Comparison of ENCODE assay signal across 8 cellular contexts in genomic region chr1:15850450-15851079, GRCh38. TPM values are rescaled to one million over a fixed set of nuclear protein-coding genes. Genes with fewer than 3 reads are reported as not detected.
A peak's percentile ranks its signal among the peaks of the same experiment; 100 is the strongest.
DNase-seq lines count a peak whose midpoint lies in the region; ATAC-seq and TF ChIP-seq lines count a peak whose summit lies in the region.

No MANE protein-coding gene starts in this region.

- H3K4me1 ChIP-seq in left ventricle myocardium inferior (peaks cover 83% of the 10 kb centered on the region), mesenchymal stem cell (ENCODE audit: control insufficient read depth, insufficient read depth, low read depth, low read length) (peaks cover 5% of the 10 kb centered on the region), uterus (peaks cover 9 to 11% of the 10 kb centered on the region in 2 donors)

- H2AK5ac ChIP-seq in mesenchymal stem cell (ENCODE audit: low read length, severe bottlenecking) = no peak overlapping the region

- H3K36me3 ChIP-seq in left ventricle myocardium inferior (no peaks in the 10 kb centered on the region), mesenchymal stem cell (ENCODE audit: control insufficient read depth in 1 of 2, insufficient read depth in 2 of 2, low read depth in 1 of 2, low read length in 2 of 2) (no peaks in the 10 kb centered on the region), uterus (no peaks in the 10 kb centered on the region)

- no peak overlapping the region for H3K14ac ChIP-seq in mesenchymal stem cell (ENCODE audit: low read length in 2 of 2)

- no peak for DNase-seq in left ventricle myocardium inferior
- no peak for DNase-seq in cardiac septum (ENCODE audit: low spot score)
- no peak for DNase-seq in astrocyte of the cerebellum (ENCODE audit: low read depth)
- DNase-seq in mesenchymal stem cell = peak; percentile 46
- no peak for DNase-seq in uterus
- DNase-seq in COLO829 (ENCODE audit: low spot score) = no peak
- DNase-seq in cortex of kidney (lab: John Stamatoyannopoulos, UW) = no peak

- H3K27me3 ChIP-seq in left ventricle myocardium inferior (ENCODE audit: low read depth) (no peaks in the 10 kb centered on the region), mesenchymal stem cell (ENCODE audit: control insufficient read depth in 1 of 2, insufficient read depth in 1 of 2, low read length in 2 of 2) (no peaks in the 10 kb centered on the region), uterus (no peaks in the 10 kb centered on the region)

- in situ Hi-C loops in astrocyte of the cerebellum (cut with HindIII; ENCODE audit: low sequenced_read_pairs) = no loop called here

- no peak overlapping the region for H2BK5ac ChIP-seq in mesenchymal stem cell (ENCODE audit: low read depth, low read length, poor library complexity, severe bottlenecking)

- H3K4ac ChIP-seq in mesenchymal stem cell (ENCODE audit: low read depth in 1 of 2, low read length in 2 of 2) = no peak overlapping the region

- H3K23ac ChIP-seq in mesenchymal stem cell (ENCODE audit: low read length in 2 of 2) = no peak overlapping the region

- 33% methylated on average over 1 of the region's 2 CpGs for WGBS in mesenchymal stem cell

- no peak overlapping the region for H4K8ac ChIP-seq in mesenchymal stem cell (ENCODE audit: low read length)

- no peaks in the 10 kb centered on the region for H3K9me3 ChIP-seq in left ventricle myocardium inferior (replicated peaks)
- H3K9me3 ChIP-seq in mesenchymal stem cell (ENCODE audit: control insufficient read depth, low read length) = no peaks in the 10 kb centered on the region
- H3K9me3 ChIP-seq in uterus = no peaks in the 10 kb centered on the region

- H3K18ac ChIP-seq in mesenchymal stem cell (ENCODE audit: low read depth in 1 of 2, low read length in 2 of 2) = no peak overlapping the region

- H3K9ac ChIP-seq in mesenchymal stem cell (ENCODE audit: low read length) = peak overlapping the region; percentile 94

- H3K4me3 ChIP-seq in left ventricle myocardium inferior = peak overlapping the region; percentile 76
- H3K4me3 ChIP-seq in astrocyte of the cerebellum (ENCODE audit: low read depth, low read length) = peak overlapping the region; percentile 90
- H3K4me3 ChIP-seq in mesenchymal stem cell (ENCODE audit: insufficient read depth in 1 of 2, low read depth in 1 of 2, low read length in 2 of 2) = peak overlapping the region in 1 of 2 experiments; percentile 86
- peak overlapping the region; percentile 74 to 94 for H3K4me3 ChIP-seq in uterus

- no peak overlapping the region for H2BK120ac ChIP-seq in mesenchymal stem cell (ENCODE audit: low read depth, low read length)

- no peak overlapping the region for H2AFZ ChIP-seq in mesenchymal stem cell (ENCODE audit: low read depth, low read length)

- H2BK12ac ChIP-seq in mesenchymal stem cell (ENCODE audit: low read length in 2 of 2) = no peak overlapping the region

- no peak for TF ChIP-seq POLR2A in uterus (IDR thresholded peaks at IDR 0.05)

- H2BK15ac ChIP-seq in mesenchymal stem cell (ENCODE audit: low read depth, poor library complexity, severe bottlenecking) = no peak overlapping the region

- H3K27ac ChIP-seq in left ventricle myocardium inferior (replicated peaks) (peak overlapping the region; percentile 98), mesenchymal stem cell (ENCODE audit: low read length, poor library complexity, severe bottlenecking) (no peak overlapping the region), uterus (peak overlapping the region; percentile 91 to 99)

- no peak overlapping the region for H4K91ac ChIP-seq in mesenchymal stem cell (ENCODE audit: low read length)

- TF ChIP-seq CTCF in left ventricle myocardium inferior (IDR thresholded peaks at IDR 0.05; ENCODE audit: borderline replicate concordance) (no peak), astrocyte of the cerebellum (IDR thresholded peaks at IDR 0.05; ENCODE audit: low read depth, low read length, missing control alignments) (no peak), uterus (IDR thresholded peaks at IDR 0.05) (no peak)

- intact Hi-C loops in left ventricle myocardium inferior (cut with micrococcal nuclease) = no loop called here
- intact Hi-C loops in cardiac septum (cut with DNase I) = no loop called here
- intact Hi-C loops in uterus (cut with DNase I; ENCODE audit: low total_unique reads) = no loop called here

- peak overlapping the region; percentile 20 for H3K4me2 ChIP-seq in mesenchymal stem cell (ENCODE audit: low read length, poor library complexity, severe bottlenecking)

- peaks cover 2% of the 10 kb centered on the region for H3K79me1 ChIP-seq in mesenchymal stem cell (replicated peaks; ENCODE audit: low read length, poor library complexity, severe bottlenecking)

- no peak for ATAC-seq in GM21381 (IDR thresholded peaks at IDR 0.05; ENCODE audit: unreplicated experiment)

RNA-seq across cellular contexts. Expression of gene SPEN, which starts 3.1 kb away (rescaled TPM):
- total RNA-seq in left ventricle myocardium inferior (20.8 TPM), cardiac septum (37.8 TPM), uterus (100 to 1,000 TPM in 1 of 4 donors, 10 to 100 TPM in 3; 18.8 to 104 (median 73.8) TPM)
- polyA plus RNA-seq in mesenchymal stem cell (2013, experiment 1 of 2) = 14.6 TPM
- 12.1 TPM for polyA plus RNA-seq in mesenchymal stem cell (2013, experiment 2 of 2)

RNA-seq across cellular contexts. Expression of gene UQCRHL, which starts 43.1 kb away (rescaled TPM):
- total RNA-seq in left ventricle myocardium inferior (6.0 TPM), cardiac septum (4.9 TPM), uterus (1 to 10 TPM in 2 of 4 donors, under 1 TPM in 1, not detected in 1; 0.59 to 1.9 (median 1.0) TPM)
- polyA plus RNA-seq in mesenchymal stem cell (2013, experiment 1 of 2) = 1.9 TPM
- 2.1 TPM for polyA plus RNA-seq in mesenchymal stem cell (2013, experiment 2 of 2)
